19 cellular contexts compared by ENCODE assay signal in genomic region chr5:113105693-113106280, GRCh38.
A peak's percentile ranks its signal among the peaks of the same experiment; 100 is the strongest.
DNase-seq lines count a peak whose midpoint lies in the region; TF ChIP-seq lines count a peak whose summit lies in the region.
"Had no signal": no experiment of that assay in that cellular context is flagged by ENCODE, and none has a peak within 500 bp of the region (broad histone marks: within the 10 kb centered on the region; RNA-seq: fewer than 3 reads in every experiment).

No MANE protein-coding gene starts in this region.

- TF ChIP-seq CTCF in MCF 10A (IDR thresholded peaks at IDR 0.05; ENCODE audit: unreplicated experiment) (no peak), breast epithelium (IDR thresholded peaks at IDR 0.05) (no peak), parathyroid adenoma (IDR thresholded peaks at IDR 0.05) (no peak)

- H3K27me3 Mint-ChIP-seq in MCF 10A (ENCODE audit: insufficient read depth, unreplicated experiment) = no peaks in the 10 kb centered on the region
- H3K27me3 Mint-ChIP-seq: CD4-positive, alpha-beta T cell had no signal

- no peaks in the 10 kb centered on the region for H3K9me3 Mint-ChIP-seq in MCF 10A (ENCODE audit: unreplicated experiment)
- H3K9me3 Mint-ChIP-seq: CD4-positive, alpha-beta T cell; CD8-positive, alpha-beta T cell had no signal

- no peak overlapping the region for H3K4me3 Mint-ChIP-seq in MCF 10A (ENCODE audit: unreplicated experiment)
- H3K4me3 Mint-ChIP-seq: B cell; CD4-positive, alpha-beta T cell; CD8-positive, alpha-beta T cell had no signal

- no peaks in the 10 kb centered on the region for H3K9me3 ChIP-seq in breast epithelium
- no peaks in the 10 kb centered on the region for H3K9me3 ChIP-seq in parathyroid adenoma (ENCODE audit: control insufficient read depth, low read length)
- H3K9me3 ChIP-seq: A549; BLaER1 treated with 17β-estradiol and CSF1 and Interleukin-3, amounts not matched to agents 10 nM and 100 nM; Caco-2 had no signal

- H3K27ac ChIP-seq in breast epithelium (no peak overlapping the region), parathyroid adenoma (peak overlapping the region; percentile 40)
- H3K27ac ChIP-seq: 22Rv1; A549; BLaER1 treated with 17β-estradiol and CSF1 and Interleukin-3, amounts not matched to agents 10 nM and 100 nM; C4-2B had no signal

- no peak overlapping the region for H3K4me2 ChIP-seq in parathyroid adenoma (ENCODE audit: low read length)
- H3K4me2 ChIP-seq: A549; BLaER1 treated with 17β-estradiol and CSF1 and Interleukin-3, amounts not matched to agents 10 nM and 100 nM had no signal

- H3K36me3 ChIP-seq in breast epithelium = no peaks in the 10 kb centered on the region
- peaks cover 2% of the 10 kb centered on the region for H3K36me3 ChIP-seq in parathyroid adenoma (ENCODE audit: control insufficient read depth, insufficient read depth, low read length)
- H3K36me3 ChIP-seq: BLaER1 treated with 17β-estradiol and CSF1 and Interleukin-3, amounts not matched to agents 10 nM and 100 nM had no signal

- H3K27ac Mint-ChIP-seq in MCF 10A (ENCODE audit: low read depth, unreplicated experiment) = peak overlapping the region; percentile 59
- H3K27ac Mint-ChIP-seq: B cell; CD4-positive, alpha-beta T cell; CD8-positive, alpha-beta T cell had no signal

- intact Hi-C loops in MCF 10A (cut with micrococcal nuclease) = no loop called here
- intact Hi-C loops in breast epithelium (cut with DNase I; ENCODE audit: low total_unique reads) = no loop called here

- H3K4me3 ChIP-seq in breast epithelium = no peak overlapping the region
- H3K4me3 ChIP-seq in parathyroid adenoma (ENCODE audit: low read depth, low read length) = no peak overlapping the region
- H3K4me3 ChIP-seq: A549; BLaER1 treated with 17β-estradiol and CSF1 and Interleukin-3, amounts not matched to agents 10 nM and 100 nM had no signal

- DNase-seq in MCF 10A (ENCODE audit: unreplicated experiment) = no peak
- no peak for DNase-seq in breast epithelium (ENCODE audit: low spot score in 2 of 2)
- DNase-seq in SW 1271 (lab: John Stamatoyannopoulos, UW) = no peak
- DNase-seq in activated naive CD4-positive, alpha-beta T cell treated with Interleukin-2 at 50 U/mL for 16 hours = no peak
- no peak for DNase-seq in NK-92 (lab: John Stamatoyannopoulos, UW; ENCODE audit: unreplicated experiment)
- DNase-seq: AML-193; Caco-2; Calu3; CD4-positive, alpha-beta T cell; CD8-positive, alpha-beta T cell; DMS79 treated with DMSO at 0.1 percent for 48 hours; GF-D8 had no signal

- POLR2A ChIA-PET in MCF 10A (lab: Yijun Ruan, JAX) = interaction anchor here (0.6 to 0.7 kb wide), 2 partner anchors 10 to 208 kb away, joined by 3 read pairs; no protein-coding TSS in a partner anchor

- H3K36me3 Mint-ChIP-seq in MCF 10A (ENCODE audit: insufficient read depth, unreplicated experiment) = peaks cover 20% of the 10 kb centered on the region

- no TSS peak for BruUV-seq in MCF 10A (replicated peaks; lab: Mats Ljungman, UMichigan)

- H3K27me3 ChIP-seq in breast epithelium (no peaks in the 10 kb centered on the region), parathyroid adenoma (ENCODE audit: control insufficient read depth, insufficient read depth, low read length) (no peaks in the 10 kb centered on the region)
- H3K27me3 ChIP-seq: BLaER1 treated with 17β-estradiol and CSF1 and Interleukin-3, amounts not matched to agents 10 nM and 100 nM had no signal

- no peak overlapping the region for H2AFZ ChIP-seq in parathyroid adenoma

- no peak overlapping the region for H3K9ac ChIP-seq in parathyroid adenoma
- H3K9ac ChIP-seq: BLaER1 treated with 17β-estradiol and CSF1 and Interleukin-3, amounts not matched to agents 10 nM and 100 nM had no signal

- CTCF ChIA-PET in MCF 10A (lab: Yijun Ruan, JAX) = interaction anchor here (0.6 kb wide), 1 partner anchor 33 kb away, joined by 3 read pairs; no protein-coding TSS in a partner anchor

- H3K4me1 ChIP-seq in breast epithelium (no peaks in the 10 kb centered on the region), parathyroid adenoma (peaks cover 67% of the 10 kb centered on the region)
- H3K4me1 ChIP-seq: A549 had no signal

- peaks cover 45% of the 10 kb centered on the region for H3K79me2 ChIP-seq in parathyroid adenoma

- peaks cover 4% of the 10 kb centered on the region for H3K4me1 Mint-ChIP-seq in MCF 10A (ENCODE audit: insufficient read depth, unreplicated experiment)
- H3K4me1 Mint-ChIP-seq: B cell had no signal

- TF ChIP-seq POLR2A in breast epithelium (IDR thresholded peaks at IDR 0.05) = no peak

TF ChIP-seq in PFSK-1, 5 proteins besides CTCF, POLR2A, EP300 and RAD21:
- TF ChIP-seq POLR2AphosphoS5 (IDR thresholded peaks at IDR 0.05; ENCODE audit: low read depth, low read length) = peak; percentile 68
- TF ChIP-seq SIN3A (IDR thresholded peaks at IDR 0.05; ENCODE audit: borderline replicate concordance, insufficient read depth, low read length) = no peak; the same call in 1 of the 2 replicates
- no peak for TF ChIP-seq REST (IDR thresholded peaks at IDR 0.05; ENCODE audit: insufficient read depth in 1 of 2, low read depth in 2 of 2, low read length in 2 of 2)
- TF ChIP-seq TAF1 (IDR thresholded peaks at IDR 0.05; ENCODE audit: borderline replicate concordance, insufficient read depth, low read length) = peak; percentile 77; the same call in 1 of the 2 replicates
- no peak for TF ChIP-seq FOXP2 (optimal IDR thresholded peaks at IDR 0.05; ENCODE audit: borderline replicate concordance, extremely low read depth, extremely low read length, insufficient read depth)
